Comparison of ENCODE assay signal across 22 cellular contexts in genomic region chr19:49217382-49217781, GRCh38. TPM values are rescaled to one million over a fixed set of nuclear protein-coding genes. Genes with fewer than 3 reads are reported as not detected.
A peak's percentile ranks its signal among the peaks of the same experiment; 100 is the strongest.
DNase-seq lines count a peak whose midpoint lies in the region; ATAC-seq and TF ChIP-seq lines count a peak whose summit lies in the region.
"Had no signal": no experiment of that assay in that cellular context is flagged by ENCODE, and none has a peak within 500 bp of the region (broad histone marks: within the 10 kb centered on the region; RNA-seq: fewer than 3 reads in every experiment).

No MANE protein-coding gene starts in this region.

- H3K4me3 ChIP-seq in SJSA1 (no peak overlapping the region), cardiac muscle cell (no peak overlapping the region), psoas muscle (no peak overlapping the region)
- H3K4me3 ChIP-seq: BLaER1 had no signal

- no peak overlapping the region for H3K27ac Mint-ChIP-seq in HFFc6
- H3K27ac Mint-ChIP-seq: activated CD4-positive, alpha-beta memory T cell treated with anti-CD3 and anti-CD28 coated beads for 36 hours; activated naive CD4-positive, alpha-beta T cell treated with anti-CD3 and anti-CD28 coated beads, Interleukin-2, amount 50 U/mL, for 24 hours; activated T-cell treated with anti-CD3 and anti-CD28 coated beads, Interleukin-2, amount 50 U/mL, for 24 hours; dendritic cell treated with granulocyte-macrophage colony-stimulating factor and Interleukin-4, amounts not matched to agents 40 ng/mL and 50 ng/mL, for 4 days; naive thymus-derived CD8-positive, alpha-beta T cell; progenitor cell of endocrine pancreas; T-helper 2 cell treated with Interferon-gamma antibody and Interleukin-4, amounts not matched to agents 5 μg/mL and 100 μg/mL, for 36 hours; WTC11 had no signal

- no peaks in the 10 kb centered on the region for H3K36me3 ChIP-seq in SJSA1
- peaks cover 4% of the 10 kb centered on the region for H3K36me3 ChIP-seq in cardiac muscle cell
- H3K36me3 ChIP-seq in psoas muscle (ENCODE audit: insufficient read depth in 1 of 2, low read depth in 1 of 2) = no peaks in the 10 kb centered on the region
- H3K36me3 ChIP-seq: BLaER1 had no signal

- no peaks in the 10 kb centered on the region; the same call in 1 of the 2 replicates for H3K36me3 Mint-ChIP-seq in HFFc6 (ENCODE audit: low read depth)
- H3K36me3 Mint-ChIP-seq: activated CD4-positive, alpha-beta memory T cell treated with anti-CD3 and anti-CD28 coated beads for 36 hours; activated naive CD4-positive, alpha-beta T cell treated with anti-CD3 and anti-CD28 coated beads, Interleukin-2, amount 50 U/mL, for 24 hours; naive thymus-derived CD8-positive, alpha-beta T cell had no signal

- H3K27ac ChIP-seq in SJSA1 = peak overlapping the region; percentile 18; the same call in 1 of the 2 replicates
- H3K27ac ChIP-seq in cardiac muscle cell = peak overlapping the region; percentile 18
- peak overlapping the region; percentile 21 for H3K27ac ChIP-seq in psoas muscle
- H3K27ac ChIP-seq: BLaER1 had no signal

- H3K27me3 Mint-ChIP-seq in HFFc6 (ENCODE audit: insufficient read depth) = peaks cover 10% of the 10 kb centered on the region
- H3K27me3 Mint-ChIP-seq: activated naive CD4-positive, alpha-beta T cell treated with anti-CD3 and anti-CD28 coated beads, Interleukin-2, amount 50 U/mL, for 24 hours; activated T-cell treated with anti-CD3 and anti-CD28 coated beads, Interleukin-2, amount 50 U/mL, for 24 hours had no signal

- ATAC-seq in psoas muscle (peak; percentile 91 to 95 (median 92)), omental fat pad (ENCODE audit: low FRiP score) (no peak)
- ATAC-seq: naive thymus-derived CD8-positive, alpha-beta T cell; WTC11 had no signal

- no peak overlapping the region for H3K4me3 Mint-ChIP-seq in HFFc6
- H3K4me3 Mint-ChIP-seq: activated CD4-positive, alpha-beta memory T cell treated with anti-CD3 and anti-CD28 coated beads for 36 hours; activated naive CD4-positive, alpha-beta T cell treated with anti-CD3 and anti-CD28 coated beads, Interleukin-2, amount 50 U/mL, for 24 hours; activated T-cell treated with anti-CD3 and anti-CD28 coated beads, Interleukin-2, amount 50 U/mL, for 24 hours; dendritic cell treated with granulocyte-macrophage colony-stimulating factor and Interleukin-4, amounts not matched to agents 40 ng/mL and 50 ng/mL, for 4 days; naive thymus-derived CD8-positive, alpha-beta T cell; T-helper 2 cell treated with Interferon-gamma antibody and Interleukin-4, amounts not matched to agents 5 μg/mL and 100 μg/mL, for 36 hours; WTC11 had no signal

- peaks cover 23% of the 10 kb centered on the region for H3K4me1 ChIP-seq in SJSA1 (replicated peaks)
- H3K4me1 ChIP-seq in cardiac muscle cell (ENCODE audit: low read depth) = no peaks in the 10 kb centered on the region
- H3K4me1 ChIP-seq in psoas muscle = no peaks in the 10 kb centered on the region

- WGBS in psoas muscle, 3 donors = 27 to 33% (median 30%) methylated on average over 6 of the region's 6 CpGs

- H3K9me3 Mint-ChIP-seq in HFFc6 = no peaks in the 10 kb centered on the region
- H3K9me3 Mint-ChIP-seq: activated CD4-positive, alpha-beta memory T cell treated with anti-CD3 and anti-CD28 coated beads for 36 hours; activated naive CD4-positive, alpha-beta T cell treated with anti-CD3 and anti-CD28 coated beads, Interleukin-2, amount 50 U/mL, for 24 hours; activated T-cell treated with anti-CD3 and anti-CD28 coated beads, Interleukin-2, amount 50 U/mL, for 24 hours; dendritic cell treated with granulocyte-macrophage colony-stimulating factor and Interleukin-4, amounts not matched to agents 40 ng/mL and 50 ng/mL, for 4 days; naive thymus-derived CD8-positive, alpha-beta T cell; T-helper 2 cell treated with Interferon-gamma antibody and Interleukin-4, amounts not matched to agents 5 μg/mL and 100 μg/mL, for 36 hours had no signal

- intact Hi-C loops in psoas muscle (cut with DNase I) = no loop called here

- H3K9me3 ChIP-seq in SJSA1 (replicated peaks) = no peaks in the 10 kb centered on the region; the same call in 1 of the 2 replicates
- no peaks in the 10 kb centered on the region for H3K9me3 ChIP-seq in cardiac muscle cell (ENCODE audit: low read depth)
- no peaks in the 10 kb centered on the region for H3K9me3 ChIP-seq in psoas muscle
- H3K9me3 ChIP-seq: BLaER1 had no signal

- no peaks in the 10 kb centered on the region for H3K4me1 Mint-ChIP-seq in HFFc6 (ENCODE audit: low read depth)
- H3K4me1 Mint-ChIP-seq: activated naive CD4-positive, alpha-beta T cell treated with anti-CD3 and anti-CD28 coated beads, Interleukin-2, amount 50 U/mL, for 24 hours; WTC11 had no signal

- H3K27me3 ChIP-seq in SJSA1 (replicated peaks) = no peaks in the 10 kb centered on the region
- no peaks in the 10 kb centered on the region for H3K27me3 ChIP-seq in cardiac muscle cell
- H3K27me3 ChIP-seq in psoas muscle (ENCODE audit: insufficient read depth in 3 of 3, low read length in 2 of 3) = no peaks in the 10 kb centered on the region
- H3K27me3 ChIP-seq: BLaER1 had no signal

- DNase-seq in HFFc6 (peak; percentile 15), SJSA1 (ENCODE audit: low read depth in 1 of 2, low spot score in 2 of 2) (peak in 1 of 2 experiments; percentile 27), cardiac muscle cell (ENCODE audit: low read depth in 1 of 2, low spot score in 1 of 2) (peak; percentile 27 to 84), psoas muscle (peak; percentile 64 to 78), omental fat pad (ENCODE audit: low spot score) (no peak), germinal center (ENCODE audit: low spot score) (no peak), MV-4-11 (lab: John Stamatoyannopoulos, UW) (no peak), KG1 (lab: John Stamatoyannopoulos, UW) (no peak)
- DNase-seq: activated CD4-positive, alpha-beta memory T cell treated with anti-CD3 and anti-CD28 coated beads for 36 hours; activated T-cell treated with anti-CD3 and anti-CD28 coated beads, Interleukin-2, amount 50 U/mL, for 24 hours; DMS153; naive thymus-derived CD8-positive, alpha-beta T cell; NCI-H1694 treated with DMSO at 0.1 percent for 48 hours; NCI-H510A; SIG-M5; stimulated activated CD4-positive, alpha-beta T cell treated with anti-CD3 and anti-CD28 coated beads, Interleukin-12 subunit alpha, Interleukin-12 subunit beta, amount 100 ng/mL, for 4 hours had no signal

- no peak for TF ChIP-seq CTCF in HFFc6 (IDR thresholded peaks at IDR 0.05)
- no peak for TF ChIP-seq CTCF in cardiac muscle cell (IDR thresholded peaks at IDR 0.05; ENCODE audit: low read depth, low read length)
- no peak for TF ChIP-seq CTCF in psoas muscle (IDR thresholded peaks at IDR 0.05)
- TF ChIP-seq CTCF in omental fat pad (IDR thresholded peaks at IDR 0.05) = no peak

RNA-seq across cellular contexts. Expression of gene TRPM4, which starts 59.8 kb away (rescaled TPM):
- 10 to 100 TPM; 25.5 to 32.5 (median 30.5) TPM for total RNA-seq in HFFc6 (2021; fragmentation: NEBNext Ultra II Directional; extraction: Animal tissue kit (Norgen Biotek cat#: 25700))
- 6.8 and 9.2 TPM in 2 replicates for total RNA-seq in SJSA1 (2014; rRNA removed; shearing (Covaris generic))
- total RNA-seq in cardiac muscle cell (51.3 and 106 TPM in 2 replicates), psoas muscle (10 to 100 TPM in 3 of 4 donors, 1 to 10 TPM in 1; 9.5 to 20.6 (median 16.2) TPM), omental fat pad (10 to 100 TPM in 2 of 4 donors, 1 to 10 TPM in 2; 7.2 to 26.0 (median 10.6) TPM)
- polyA plus RNA-seq in cardiac muscle cell (74.2 and 119 TPM in 2 replicates), psoas muscle (1 to 10 TPM; 6.5 to 8.7 (median 6.7) TPM)
- total RNA-seq: naive thymus-derived CD8-positive, alpha-beta T cell had no signal
- polyA plus RNA-seq: naive thymus-derived CD8-positive, alpha-beta T cell had no signal

Comparison
In these comparisons a context has a peak if more than half of its experiments do, and no peak if none do; other contexts are left out.
1. DNase-seq: peak in HFFc6 (single experiment), cardiac muscle cell (2 of 2) and psoas muscle (2 of 2); none in omental fat pad (single experiment), germinal center (single experiment), MV-4-11 (single experiment) and KG1 (single experiment).
2. Peak in every context shown above with its lines, with median percentiles within 50 percentile points of each other: H3K27ac ChIP-seq.